8 cellular contexts compared by ENCODE assay signal in the genomic region with DNA sequence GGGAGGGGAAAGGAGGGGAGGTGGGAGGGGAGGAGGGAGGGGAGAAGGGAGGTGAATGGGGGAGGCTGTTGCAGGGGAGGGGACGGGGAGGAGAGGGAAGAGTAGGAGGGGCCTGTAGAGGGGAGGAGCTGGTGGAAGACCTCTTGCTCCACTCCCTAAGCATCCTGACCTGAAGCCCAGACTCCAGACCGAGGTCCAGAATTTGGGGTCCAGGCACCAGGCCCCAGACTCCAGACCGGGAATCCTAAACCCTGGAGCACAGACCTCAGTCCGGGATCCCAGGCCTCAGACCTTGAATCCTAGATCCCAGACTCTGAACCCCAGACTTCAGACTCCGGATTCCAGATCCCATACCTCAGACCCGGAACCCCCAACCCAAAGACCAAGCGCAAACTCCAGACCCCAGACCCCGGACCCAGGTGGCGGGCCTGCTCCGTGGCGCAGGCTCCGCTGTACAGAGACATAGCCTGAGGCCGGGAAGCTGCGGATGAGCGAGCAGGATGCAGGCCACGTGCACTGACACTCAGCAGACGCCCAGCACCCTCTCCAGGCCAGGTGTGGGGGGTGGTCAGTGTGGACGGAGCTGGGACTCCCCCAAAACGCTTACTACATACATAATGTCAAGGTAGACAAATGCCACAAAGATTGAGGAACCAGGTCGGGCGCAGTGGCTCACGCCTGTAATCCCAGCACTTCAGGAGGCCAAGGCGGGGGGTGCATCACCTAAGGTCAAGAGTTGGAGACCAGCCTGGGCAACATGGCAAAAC. TPM values are rescaled to one million over a fixed set of nuclear protein-coding genes. Genes with fewer than 3 reads are reported as not detected.
DNase-seq lines count a peak whose midpoint lies in the region; ATAC-seq and TF ChIP-seq lines count a peak whose summit lies in the region.

No MANE protein-coding gene starts in this region.

- H3K9me3 ChIP-seq in mesodermal cell (ENCODE audit: control insufficient read depth, low read length) = no peaks in the 10 kb centered on the region
- no peaks in the 10 kb centered on the region for H3K9me3 ChIP-seq in stomach

- peaks cover 3% of the 10 kb centered on the region for H3K36me3 Mint-ChIP-seq in activated CD4-positive, alpha-beta memory T cell treated with anti-CD3 and anti-CD28 coated beads for 36 hours
- peaks cover 5% of the 10 kb centered on the region for H3K36me3 Mint-ChIP-seq in endothelial cell (ENCODE audit: low read depth, unreplicated experiment)

- H3K4me1 ChIP-seq in mesodermal cell (ENCODE audit: control insufficient read depth, insufficient read depth, low read length, poor library complexity, severe bottlenecking) (peaks cover 9% of the 10 kb centered on the region), stomach (peaks cover 23 to 45% (median 35%) of the 10 kb centered on the region in 4 donors)

- H3K27me3 ChIP-seq in stomach = no peaks in the 10 kb centered on the region

- WGBS in mesodermal cell (ENCODE audit: insufficient coverage in 2 of 2), 2 experiments = 83 to 88% methylated on average over 14 to 17 of the region's 23 CpGs
- WGBS in stomach, 5 donors = 60 to 68% (median 67%) methylated on average over 18 to 23 of the region's 23 CpGs

- DNase-seq in AG09309 (ENCODE audit: low read depth) (peak; percentile 49), GM20000 (ENCODE audit: low spot score) (peak; percentile 91), NCI-H460 (ENCODE audit: extremely low read depth, low read depth) (peak; percentile 68), endothelial cell (ENCODE audit: low spot score) (no peak), stomach (peak; percentile 69)
- DNase-seq in activated CD4-positive, alpha-beta memory T cell treated with anti-CD3 and anti-CD28 coated beads for 36 hours = peak; percentile 82

- no peaks in the 10 kb centered on the region for H3K9me3 Mint-ChIP-seq in activated CD4-positive, alpha-beta memory T cell treated with anti-CD3 and anti-CD28 coated beads for 36 hours
- no peaks in the 10 kb centered on the region for H3K9me3 Mint-ChIP-seq in endothelial cell (ENCODE audit: unreplicated experiment)

- peak overlapping the region; percentile 28 for H3K27ac Mint-ChIP-seq in activated CD4-positive, alpha-beta memory T cell treated with anti-CD3 and anti-CD28 coated beads for 36 hours
- no peak overlapping the region for H3K27ac Mint-ChIP-seq in endothelial cell (ENCODE audit: unreplicated experiment)

- H3K27me3 Mint-ChIP-seq in activated CD4-positive, alpha-beta memory T cell treated with anti-CD3 and anti-CD28 coated beads for 36 hours = no peaks in the 10 kb centered on the region
- H3K27me3 Mint-ChIP-seq in endothelial cell (ENCODE audit: unreplicated experiment) = peaks cover 4% of the 10 kb centered on the region

- H3K4me1 Mint-ChIP-seq in activated CD4-positive, alpha-beta memory T cell treated with anti-CD3 and anti-CD28 coated beads for 36 hours (ENCODE audit: low read depth) = peaks cover 15% of the 10 kb centered on the region
- H3K4me1 Mint-ChIP-seq in endothelial cell (ENCODE audit: unreplicated experiment) = no peaks in the 10 kb centered on the region

- TF ChIP-seq EP300 in stomach (IDR thresholded peaks at IDR 0.05) = no peak

- peaks cover 19% of the 10 kb centered on the region for H3K36me3 ChIP-seq in mesodermal cell (ENCODE audit: control insufficient read depth, insufficient read depth, low read length)
- peaks cover 0 to 10% (median 4%) of the 10 kb centered on the region in 4 donors for H3K36me3 ChIP-seq in stomach

- TF ChIP-seq CTCF in AG09309 (IDR thresholded peaks at IDR 0.05; ENCODE audit: control insufficient read depth, insufficient read depth, low read depth, low read length, missing control alignments) (no peak), GM20000 (IDR thresholded peaks at IDR 0.05; ENCODE audit: extremely low read depth, missing control alignments) (no peak), endothelial cell (IDR thresholded peaks at IDR 0.05; ENCODE audit: unreplicated experiment) (no peak), stomach (IDR thresholded peaks at IDR 0.05) (no peak)

- H3K4me3 Mint-ChIP-seq in activated CD4-positive, alpha-beta memory T cell treated with anti-CD3 and anti-CD28 coated beads for 36 hours = peak overlapping the region; percentile 60
- H3K4me3 Mint-ChIP-seq in endothelial cell (ENCODE audit: unreplicated experiment) = peak overlapping the region; percentile 59

- H3K4me3 ChIP-seq in AG09309 (ENCODE audit: control insufficient read depth, low read depth, low read length) = peak overlapping the region; percentile 37
- H3K4me3 ChIP-seq in mesodermal cell (ENCODE audit: extremely low read depth, insufficient read depth, low read length, poor library complexity, severe bottlenecking) = peak overlapping the region; percentile 21
- H3K4me3 ChIP-seq in stomach = peak overlapping the region; percentile 36 to 95 (median 68)

- ATAC-seq in HG03280 (IDR thresholded peaks at IDR 0.05; ENCODE audit: unreplicated experiment) = no peak

- TF ChIP-seq POLR2A in stomach (IDR thresholded peaks at IDR 0.05) = no peak

- POLR2A ChIA-PET in activated CD4-positive, alpha-beta memory T cell treated with anti-CD3 and anti-CD28 coated beads for 36 hours (lab: Charles Lee) = interaction anchor here (1.0 kb wide), 1 partner anchor 36 kb away, joined by 3 read pairs; no protein-coding TSS in a partner anchor

- H3K27ac ChIP-seq in mesodermal cell (ENCODE audit: low read depth, low read length, severe bottlenecking) (no peak overlapping the region), stomach (peak overlapping the region; percentile 41 to 84 (median 68))

- intact Hi-C loops in activated CD4-positive, alpha-beta memory T cell treated with anti-CD3 and anti-CD28 coated beads for 36 hours (cut with micrococcal nuclease) = loop anchor here (5.0 kb wide), 2 partner anchors 66 to 89 kb away; no protein-coding TSS in a partner anchor
- intact Hi-C loops in stomach (cut with DNase I; ENCODE audit: low total_unique reads) = loop anchor here (10.0 kb wide), 1 partner anchor 81 kb away; no protein-coding TSS in a partner anchor

- CTCF ChIA-PET in activated CD4-positive, alpha-beta memory T cell treated with anti-CD3 and anti-CD28 coated beads for 36 hours (lab: Charles Lee) = interaction anchor here (2.1 kb wide), 1 partner anchor 16 kb away, joined by 6 read pairs; no protein-coding TSS in a partner anchor

RNA-seq across cellular contexts. Expression of a gene that starts 0.7 kb away (rescaled TPM):
- 32.9 and 33.7 TPM in 2 replicates for total RNA-seq in NCI-H460 (2014; rRNA removed; shearing (Covaris generic))
- polyA plus RNA-seq in NCI-H460 (2014; cell fraction: nucleus; rRNA removed) = 56.1 and 72.6 TPM in 2 replicates
- total RNA-seq in activated CD4-positive, alpha-beta memory T cell treated with anti-CD3 and anti-CD28 coated beads for 36 hours = 10 to 100 TPM; 37.3 to 42.9 TPM
- 80.5 TPM for total RNA-seq in endothelial cell (ENCODE audit: unreplicated experiment)
- 99.8 TPM for polyA plus RNA-seq in mesodermal cell (2013, experiment 1 of 2)
- 78.9 TPM for polyA plus RNA-seq in mesodermal cell (2013, experiment 2 of 2)
- total RNA-seq in stomach = 10 to 100 TPM; 17.9 to 39.6 (median 33.3) TPM
- 10 to 100 TPM; 39.9 to 50.2 (median 40.9) TPM for polyA plus RNA-seq in stomach

RNA-seq across cellular contexts. Expression of a gene that starts 34.8 kb away (rescaled TPM):
- 87.0 and 90.9 TPM in 2 replicates for total RNA-seq in NCI-H460 (2014; rRNA removed; shearing (Covaris generic))
- 79.8 and 124 TPM in 2 replicates for polyA plus RNA-seq in NCI-H460 (2014; cell fraction: nucleus; rRNA removed)
- 100 to 1,000 TPM; 143 to 157 TPM for total RNA-seq in activated CD4-positive, alpha-beta memory T cell treated with anti-CD3 and anti-CD28 coated beads for 36 hours
- total RNA-seq in endothelial cell (ENCODE audit: unreplicated experiment) (228 TPM), stomach (100 to 1,000 TPM in 2 of 5 donors, 10 to 100 TPM in 3; 38.7 to 192 (median 83.9) TPM)
- 76.9 TPM for polyA plus RNA-seq in mesodermal cell (2013, experiment 1 of 2)
- 67.5 TPM for polyA plus RNA-seq in mesodermal cell (2013, experiment 2 of 2)
- 100 to 1,000 TPM; 102 to 164 (median 130) TPM for polyA plus RNA-seq in stomach
